2 cellular contexts compared by ENCODE assay signal in the genomic region with DNA sequence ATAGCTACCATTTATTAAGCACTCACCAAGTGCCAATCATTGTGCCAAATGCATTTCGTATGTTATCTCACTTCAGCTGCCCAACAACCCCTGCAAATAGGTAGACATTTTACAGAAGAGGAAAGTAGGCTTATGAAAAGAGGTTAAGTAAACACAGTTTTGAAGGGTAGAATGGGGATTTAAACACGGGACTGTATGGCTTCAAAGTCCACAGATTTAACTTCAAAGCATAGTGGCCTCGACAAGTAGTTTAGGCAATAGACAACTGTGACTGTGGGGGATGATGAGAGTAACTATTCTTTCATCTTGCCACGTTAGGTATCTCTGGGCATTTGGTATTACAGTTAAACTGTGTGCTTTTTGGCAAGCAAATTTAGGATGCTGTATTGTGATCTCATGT.
TF ChIP-seq lines count a peak whose summit lies in the region.

No MANE protein-coding gene starts in this region.

TF ChIP-seq in HCT116, 20 proteins besides CTCF, POLR2A, EP300 and RAD21:
- no peak for TF ChIP-seq EGR1 (IDR thresholded peaks at IDR 0.05; ENCODE audit: low read depth)
- TF ChIP-seq EZH2phosphoT487 (IDR thresholded peaks at IDR 0.05; ENCODE audit: borderline replicate concordance) = no peak
- TF ChIP-seq, protein P1, sequence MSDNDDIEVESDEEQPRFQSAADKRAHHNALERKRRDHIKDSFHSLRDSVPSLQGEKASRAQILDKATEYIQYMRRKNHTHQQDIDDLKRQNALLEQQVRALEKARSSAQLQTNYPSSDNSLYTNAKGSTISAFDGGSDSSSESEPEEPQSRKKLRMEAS (IDR thresholded peaks at IDR 0.05) = no peak
- no peak for TF ChIP-seq JUND (IDR thresholded peaks at IDR 0.05)
- no peak for TF ChIP-seq ZNF274 (IDR thresholded peaks at IDR 0.05; ENCODE audit: low read depth, low read length)
- no peak for TF ChIP-seq SIN3A (IDR thresholded peaks at IDR 0.05; ENCODE audit: low read depth)

TF ChIP-seq in HepG2, 621 proteins besides CTCF, POLR2A, EP300 and RAD21 (continues in another document):
- TF ChIP-seq POGZ (CRISPR knock-in tag; IDR thresholded peaks at IDR 0.05) (peak; percentile 54; the same call in 1 of the 2 replicates), TCF7 (IDR thresholded peaks at IDR 0.05; ENCODE audit: low read depth) (peak; percentile 100), ATF7-NPFF (CRISPR knock-in tag; IDR thresholded peaks at IDR 0.05; ENCODE audit: low read depth) (peak; percentile 64; the same call in 1 of the 2 replicates), BCL6 (CRISPR knock-in tag; IDR thresholded peaks at IDR 0.05) (peak; percentile 94), HOXA9 (CRISPR knock-in tag; IDR thresholded peaks at IDR 0.05; ENCODE audit: borderline replicate concordance) (no peak), MBNL3 (CRISPR knock-in tag; conservative IDR thresholded peaks at IDR 0.05) (no peak), ZNF253 (CRISPR knock-in tag; IDR thresholded peaks at IDR 0.05; ENCODE audit: borderline replicate concordance) (no peak), ZSCAN25 (CRISPR knock-in tag; IDR thresholded peaks at IDR 0.05) (peak; percentile 69; the same call in 1 of the 2 replicates), ZNF432 (CRISPR knock-in tag; IDR thresholded peaks at IDR 0.05; ENCODE audit: borderline replicate concordance) (no peak), IRF2 (CRISPR knock-in tag; IDR thresholded peaks at IDR 0.05) (peak; percentile 44; the same call in 1 of the 2 replicates), MIER3 (CRISPR knock-in tag; IDR thresholded peaks at IDR 0.05; ENCODE audit: borderline replicate concordance) (peak; percentile 58; the same call in 1 of the 2 replicates), PHB2 (IDR thresholded peaks at IDR 0.05; ENCODE audit: partially characterized antibody) (no peak), KLF13 (CRISPR knock-in tag; IDR thresholded peaks at IDR 0.05) (no peak), ATF7 (IDR thresholded peaks at IDR 0.05) (0 out of 2 replicates have a peak, but pooled peaks have one; percentile 5), ATF7 (CRISPR knock-in tag; IDR thresholded peaks at IDR 0.05) (no peak), DPF2 (CRISPR knock-in tag; IDR thresholded peaks at IDR 0.05; ENCODE audit: borderline replicate concordance, low read depth) (peak; percentile 98), GATA4 (IDR thresholded peaks at IDR 0.05; ENCODE audit: borderline replicate concordance, low read depth) (peak; percentile 93), SMARCE1 (IDR thresholded peaks at IDR 0.05; ENCODE audit: borderline replicate concordance) (no peak), CBX1 (IDR thresholded peaks at IDR 0.05; ENCODE audit: low read depth) (peak; percentile 59), PPARG (CRISPR knock-in tag; conservative IDR thresholded peaks at IDR 0.05) (peak; percentile 76), GFI1 (CRISPR knock-in tag; IDR thresholded peaks at IDR 0.05; ENCODE audit: borderline replicate concordance) (peak; percentile 94), SAP130 (CRISPR knock-in tag; IDR thresholded peaks at IDR 0.05; ENCODE audit: low read depth) (peak; percentile 78), PCBP1 (IDR thresholded peaks at IDR 0.05; ENCODE audit: borderline replicate concordance, low read depth, low read length) (no peak), KDM1A (CRISPR knock-in tag; IDR thresholded peaks at IDR 0.05) (peak; percentile 79), JUN (CRISPR knock-in tag; IDR thresholded peaks at IDR 0.05) (peak; percentile 49; the same call in 1 of the 2 replicates), NFKBIZ (CRISPR knock-in tag; IDR thresholded peaks at IDR 0.05) (peak; percentile 86; the same call in 1 of the 2 replicates), KDM5A (IDR thresholded peaks at IDR 0.05; ENCODE audit: borderline replicate concordance, low read length) (no peak; the same call in 1 of the 2 replicates), ZNF547 (CRISPR knock-in tag; IDR thresholded peaks at IDR 0.05) (0 out of 2 replicates have a peak, but pooled peaks have one; percentile 30), MEIS2 (CRISPR knock-in tag; IDR thresholded peaks at IDR 0.05) (peak; percentile 75), ZMAT3 (CRISPR knock-in tag; conservative IDR thresholded peaks at IDR 0.05) (0 out of 2 replicates have a peak, but pooled peaks have one; percentile 48), ZBTB7B (CRISPR knock-in tag; IDR thresholded peaks at IDR 0.05) (peak; percentile 60), GLI4 (CRISPR knock-in tag; IDR thresholded peaks at IDR 0.05; ENCODE audit: borderline replicate concordance) (no peak), AKAP8 (CRISPR knock-in tag; IDR thresholded peaks at IDR 0.05) (peak; percentile 82; the same call in 1 of the 2 replicates), ZNF20 (CRISPR knock-in tag; IDR thresholded peaks at IDR 0.05) (no peak), KDM5B (CRISPR knock-in tag; IDR thresholded peaks at IDR 0.05; ENCODE audit: borderline replicate concordance) (no peak), NR1H2 (CRISPR knock-in tag; IDR thresholded peaks at IDR 0.05; ENCODE audit: borderline replicate concordance, low read depth) (no peak), ZNF629 (CRISPR knock-in tag; conservative IDR thresholded peaks at IDR 0.05) (0 out of 2 replicates have a peak, but pooled peaks have one; percentile 36), RARA (CRISPR knock-in tag; IDR thresholded peaks at IDR 0.05) (peak; percentile 92), ZNF703 (CRISPR knock-in tag; IDR thresholded peaks at IDR 0.05; ENCODE audit: borderline replicate concordance) (peak; percentile 67; the same call in 1 of the 2 replicates), CAMTA2 (CRISPR knock-in tag; IDR thresholded peaks at IDR 0.05; ENCODE audit: borderline replicate concordance) (no peak)
- TF ChIP-seq, protein P2, sequence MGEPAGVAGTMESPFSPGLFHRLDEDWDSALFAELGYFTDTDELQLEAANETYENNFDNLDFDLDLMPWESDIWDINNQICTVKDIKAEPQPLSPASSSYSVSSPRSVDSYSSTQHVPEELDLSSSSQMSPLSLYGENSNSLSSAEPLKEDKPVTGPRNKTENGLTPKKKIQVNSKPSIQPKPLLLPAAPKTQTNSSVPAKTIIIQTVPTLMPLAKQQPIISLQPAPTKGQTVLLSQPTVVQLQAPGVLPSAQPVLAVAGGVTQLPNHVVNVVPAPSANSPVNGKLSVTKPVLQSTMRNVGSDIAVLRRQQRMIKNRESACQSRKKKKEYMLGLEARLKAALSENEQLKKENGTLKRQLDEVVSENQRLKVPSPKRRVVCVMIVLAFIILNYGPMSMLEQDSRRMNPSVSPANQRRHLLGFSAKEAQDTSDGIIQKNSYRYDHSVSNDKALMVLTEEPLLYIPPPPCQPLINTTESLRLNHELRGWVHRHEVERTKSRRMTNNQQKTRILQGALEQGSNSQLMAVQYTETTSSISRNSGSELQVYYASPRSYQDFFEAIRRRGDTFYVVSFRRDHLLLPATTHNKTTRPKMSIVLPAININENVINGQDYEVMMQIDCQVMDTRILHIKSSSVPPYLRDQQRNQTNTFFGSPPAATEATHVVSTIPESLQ (CRISPR knock-in tag; conservative IDR thresholded peaks at IDR 0.05) = peak; percentile 73; the same call in 1 of the 2 replicates
- TF ChIP-seq, protein P3, sequence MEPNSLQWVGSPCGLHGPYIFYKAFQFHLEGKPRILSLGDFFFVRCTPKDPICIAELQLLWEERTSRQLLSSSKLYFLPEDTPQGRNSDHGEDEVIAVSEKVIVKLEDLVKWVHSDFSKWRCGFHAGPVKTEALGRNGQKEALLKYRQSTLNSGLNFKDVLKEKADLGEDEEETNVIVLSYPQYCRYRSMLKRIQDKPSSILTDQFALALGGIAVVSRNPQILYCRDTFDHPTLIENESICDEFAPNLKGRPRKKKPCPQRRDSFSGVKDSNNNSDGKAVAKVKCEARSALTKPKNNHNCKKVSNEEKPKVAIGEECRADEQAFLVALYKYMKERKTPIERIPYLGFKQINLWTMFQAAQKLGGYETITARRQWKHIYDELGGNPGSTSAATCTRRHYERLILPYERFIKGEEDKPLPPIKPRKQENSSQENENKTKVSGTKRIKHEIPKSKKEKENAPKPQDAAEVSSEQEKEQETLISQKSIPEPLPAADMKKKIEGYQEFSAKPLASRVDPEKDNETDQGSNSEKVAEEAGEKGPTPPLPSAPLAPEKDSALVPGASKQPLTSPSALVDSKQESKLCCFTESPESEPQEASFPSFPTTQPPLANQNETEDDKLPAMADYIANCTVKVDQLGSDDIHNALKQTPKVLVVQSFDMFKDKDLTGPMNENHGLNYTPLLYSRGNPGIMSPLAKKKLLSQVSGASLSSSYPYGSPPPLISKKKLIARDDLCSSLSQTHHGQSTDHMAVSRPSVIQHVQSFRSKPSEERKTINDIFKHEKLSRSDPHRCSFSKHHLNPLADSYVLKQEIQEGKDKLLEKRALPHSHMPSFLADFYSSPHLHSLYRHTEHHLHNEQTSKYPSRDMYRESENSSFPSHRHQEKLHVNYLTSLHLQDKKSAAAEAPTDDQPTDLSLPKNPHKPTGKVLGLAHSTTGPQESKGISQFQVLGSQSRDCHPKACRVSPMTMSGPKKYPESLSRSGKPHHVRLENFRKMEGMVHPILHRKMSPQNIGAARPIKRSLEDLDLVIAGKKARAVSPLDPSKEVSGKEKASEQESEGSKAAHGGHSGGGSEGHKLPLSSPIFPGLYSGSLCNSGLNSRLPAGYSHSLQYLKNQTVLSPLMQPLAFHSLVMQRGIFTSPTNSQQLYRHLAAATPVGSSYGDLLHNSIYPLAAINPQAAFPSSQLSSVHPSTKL (CRISPR knock-in tag; IDR thresholded peaks at IDR 0.05) = peak; percentile 99
- TF ChIP-seq, protein P4, sequence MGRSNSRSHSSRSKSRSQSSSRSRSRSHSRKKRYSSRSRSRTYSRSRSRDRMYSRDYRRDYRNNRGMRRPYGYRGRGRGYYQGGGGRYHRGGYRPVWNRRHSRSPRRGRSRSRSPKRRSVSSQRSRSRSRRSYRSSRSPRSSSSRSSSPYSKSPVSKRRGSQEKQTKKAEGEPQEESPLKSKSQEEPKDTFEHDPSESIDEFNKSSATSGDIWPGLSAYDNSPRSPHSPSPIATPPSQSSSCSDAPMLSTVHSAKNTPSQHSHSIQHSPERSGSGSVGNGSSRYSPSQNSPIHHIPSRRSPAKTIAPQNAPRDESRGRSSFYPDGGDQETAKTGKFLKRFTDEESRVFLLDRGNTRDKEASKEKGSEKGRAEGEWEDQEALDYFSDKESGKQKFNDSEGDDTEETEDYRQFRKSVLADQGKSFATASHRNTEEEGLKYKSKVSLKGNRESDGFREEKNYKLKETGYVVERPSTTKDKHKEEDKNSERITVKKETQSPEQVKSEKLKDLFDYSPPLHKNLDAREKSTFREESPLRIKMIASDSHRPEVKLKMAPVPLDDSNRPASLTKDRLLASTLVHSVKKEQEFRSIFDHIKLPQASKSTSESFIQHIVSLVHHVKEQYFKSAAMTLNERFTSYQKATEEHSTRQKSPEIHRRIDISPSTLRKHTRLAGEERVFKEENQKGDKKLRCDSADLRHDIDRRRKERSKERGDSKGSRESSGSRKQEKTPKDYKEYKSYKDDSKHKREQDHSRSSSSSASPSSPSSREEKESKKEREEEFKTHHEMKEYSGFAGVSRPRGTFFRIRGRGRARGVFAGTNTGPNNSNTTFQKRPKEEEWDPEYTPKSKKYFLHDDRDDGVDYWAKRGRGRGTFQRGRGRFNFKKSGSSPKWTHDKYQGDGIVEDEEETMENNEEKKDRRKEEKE (IDR thresholded peaks at IDR 0.05) = no peak
- TF ChIP-seq, protein P5, sequence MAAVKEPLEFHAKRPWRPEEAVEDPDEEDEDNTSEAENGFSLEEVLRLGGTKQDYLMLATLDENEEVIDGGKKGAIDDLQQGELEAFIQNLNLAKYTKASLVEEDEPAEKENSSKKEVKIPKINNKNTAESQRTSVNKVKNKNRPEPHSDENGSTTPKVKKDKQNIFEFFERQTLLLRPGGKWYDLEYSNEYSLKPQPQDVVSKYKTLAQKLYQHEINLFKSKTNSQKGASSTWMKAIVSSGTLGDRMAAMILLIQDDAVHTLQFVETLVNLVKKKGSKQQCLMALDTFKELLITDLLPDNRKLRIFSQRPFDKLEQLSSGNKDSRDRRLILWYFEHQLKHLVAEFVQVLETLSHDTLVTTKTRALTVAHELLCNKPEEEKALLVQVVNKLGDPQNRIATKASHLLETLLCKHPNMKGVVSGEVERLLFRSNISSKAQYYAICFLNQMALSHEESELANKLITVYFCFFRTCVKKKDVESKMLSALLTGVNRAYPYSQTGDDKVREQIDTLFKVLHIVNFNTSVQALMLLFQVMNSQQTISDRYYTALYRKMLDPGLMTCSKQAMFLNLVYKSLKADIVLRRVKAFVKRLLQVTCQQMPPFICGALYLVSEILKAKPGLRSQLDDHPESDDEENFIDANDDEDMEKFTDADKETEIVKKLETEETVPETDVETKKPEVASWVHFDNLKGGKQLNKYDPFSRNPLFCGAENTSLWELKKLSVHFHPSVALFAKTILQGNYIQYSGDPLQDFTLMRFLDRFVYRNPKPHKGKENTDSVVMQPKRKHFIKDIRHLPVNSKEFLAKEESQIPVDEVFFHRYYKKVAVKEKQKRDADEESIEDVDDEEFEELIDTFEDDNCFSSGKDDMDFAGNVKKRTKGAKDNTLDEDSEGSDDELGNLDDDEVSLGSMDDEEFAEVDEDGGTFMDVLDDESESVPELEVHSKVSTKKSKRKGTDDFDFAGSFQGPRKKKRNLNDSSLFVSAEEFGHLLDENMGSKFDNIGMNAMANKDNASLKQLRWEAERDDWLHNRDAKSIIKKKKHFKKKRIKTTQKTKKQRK (IDR thresholded peaks at IDR 0.05; ENCODE audit: low read length) = no peak
- TF ChIP-seq, protein P6, sequence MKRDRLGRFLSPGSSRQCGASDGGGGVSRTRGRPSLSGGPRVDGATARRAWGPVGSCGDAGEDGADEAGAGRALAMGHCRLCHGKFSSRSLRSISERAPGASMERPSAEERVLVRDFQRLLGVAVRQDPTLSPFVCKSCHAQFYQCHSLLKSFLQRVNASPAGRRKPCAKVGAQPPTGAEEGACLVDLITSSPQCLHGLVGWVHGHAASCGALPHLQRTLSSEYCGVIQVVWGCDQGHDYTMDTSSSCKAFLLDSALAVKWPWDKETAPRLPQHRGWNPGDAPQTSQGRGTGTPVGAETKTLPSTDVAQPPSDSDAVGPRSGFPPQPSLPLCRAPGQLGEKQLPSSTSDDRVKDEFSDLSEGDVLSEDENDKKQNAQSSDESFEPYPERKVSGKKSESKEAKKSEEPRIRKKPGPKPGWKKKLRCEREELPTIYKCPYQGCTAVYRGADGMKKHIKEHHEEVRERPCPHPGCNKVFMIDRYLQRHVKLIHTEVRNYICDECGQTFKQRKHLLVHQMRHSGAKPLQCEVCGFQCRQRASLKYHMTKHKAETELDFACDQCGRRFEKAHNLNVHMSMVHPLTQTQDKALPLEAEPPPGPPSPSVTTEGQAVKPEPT (CRISPR knock-in tag; IDR thresholded peaks at IDR 0.05; ENCODE audit: low read depth) = no peak
- TF ChIP-seq, protein P7, sequence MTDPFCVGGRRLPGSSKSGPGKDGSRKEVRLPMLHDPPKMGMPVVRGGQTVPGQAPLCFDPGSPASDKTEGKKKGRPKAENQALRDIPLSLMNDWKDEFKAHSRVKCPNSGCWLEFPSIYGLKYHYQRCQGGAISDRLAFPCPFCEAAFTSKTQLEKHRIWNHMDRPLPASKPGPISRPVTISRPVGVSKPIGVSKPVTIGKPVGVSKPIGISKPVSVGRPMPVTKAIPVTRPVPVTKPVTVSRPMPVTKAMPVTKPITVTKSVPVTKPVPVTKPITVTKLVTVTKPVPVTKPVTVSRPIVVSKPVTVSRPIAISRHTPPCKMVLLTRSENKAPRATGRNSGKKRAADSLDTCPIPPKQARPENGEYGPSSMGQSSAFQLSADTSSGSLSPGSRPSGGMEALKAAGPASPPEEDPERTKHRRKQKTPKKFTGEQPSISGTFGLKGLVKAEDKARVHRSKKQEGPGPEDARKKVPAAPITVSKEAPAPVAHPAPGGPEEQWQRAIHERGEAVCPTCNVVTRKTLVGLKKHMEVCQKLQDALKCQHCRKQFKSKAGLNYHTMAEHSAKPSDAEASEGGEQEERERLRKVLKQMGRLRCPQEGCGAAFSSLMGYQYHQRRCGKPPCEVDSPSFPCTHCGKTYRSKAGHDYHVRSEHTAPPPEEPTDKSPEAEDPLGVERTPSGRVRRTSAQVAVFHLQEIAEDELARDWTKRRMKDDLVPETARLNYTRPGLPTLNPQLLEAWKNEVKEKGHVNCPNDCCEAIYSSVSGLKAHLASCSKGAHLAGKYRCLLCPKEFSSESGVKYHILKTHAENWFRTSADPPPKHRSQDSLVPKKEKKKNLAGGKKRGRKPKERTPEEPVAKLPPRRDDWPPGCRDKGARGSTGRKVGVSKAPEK (CRISPR knock-in tag; IDR thresholded peaks at IDR 0.05; ENCODE audit: borderline replicate concordance) = peak; percentile 98
